9 cellular contexts compared by ENCODE assay signal in genomic region chr7:102912742-102913141, GRCh38. TPM values are rescaled to one million over a fixed set of nuclear protein-coding genes. Genes with fewer than 3 reads are reported as not detected.
DNase-seq lines count a peak whose midpoint lies in the region; TF ChIP-seq lines count a peak whose summit lies in the region.
"Had no signal": no experiment of that assay in that cellular context is flagged by ENCODE, and none has a peak within 500 bp of the region (broad histone marks: within the 10 kb centered on the region; RNA-seq: fewer than 3 reads in every experiment).

Gene LRRC17, plus strand, starts transcription at chr7:102913000. Its CDS starts 20,914 bp downstream, at chr7:102933914.

- in situ Hi-C loops in GM13976 (cut with MboI; ENCODE audit: low sequenced_read_pairs, unreplicated experiment) = no loop called here

- peaks cover 8 to 29% (median 18%) of the 10 kb centered on the region in 7 donors for H3K9me3 Mint-ChIP-seq in CD14-positive monocyte

- H3K36me3 Mint-ChIP-seq in CD14-positive monocyte = peaks cover 4 to 9% of the 10 kb centered on the region in 2 donors

- peak within 1 kb of the TSS; percentile 84 to 94 for H3K4me3 Mint-ChIP-seq in CD14-positive monocyte

- no peaks in the 10 kb centered on the region for H3K27me3 Mint-ChIP-seq in CD14-positive monocyte (ENCODE audit: low read depth in 3 of 3)

- peaks cover 29% of the 10 kb centered on the region for H3K4me1 Mint-ChIP-seq in CD14-positive monocyte

- H3K27ac Mint-ChIP-seq in CD14-positive monocyte = peak within 1 kb of the TSS in 5 of 7 donors; percentile 44 to 87 (median 74)

- no peak for DNase-seq in CD14-positive monocyte (ENCODE audit: low spot score)
- DNase-seq in NCI-H187 treated with DMSO at 0.1 percent for 48 hours (lab: John Stamatoyannopoulos, UW) = peak; percentile 6
- peak; percentile 96 for DNase-seq in choroid plexus epithelial cell (ENCODE audit: low read depth)
- DNase-seq in myocyte (ENCODE audit: low read depth) = peak; percentile 100
- DNase-seq in HPDE6-E6E7 (ENCODE audit: extremely low spot score) = no peak
- DNase-seq in T1000 (lab: John Stamatoyannopoulos, UW) = no peak
- DNase-seq in GM13976 (ENCODE audit: low spot score) = no peak
- no peak for DNase-seq in Ammon's horn (ENCODE audit: low spot score)
- DNase-seq: MM.1S had no signal

- H3K4me3 ChIP-seq in choroid plexus epithelial cell (ENCODE audit: low read depth, low read length) = peak within 1 kb of the TSS; percentile 63

- TF ChIP-seq CTCF in CD14-positive monocyte (IDR thresholded peaks at IDR 0.05) = no peak
- TF ChIP-seq CTCF in choroid plexus epithelial cell (conservative IDR thresholded peaks at IDR 0.05; ENCODE audit: low read depth, low read length) = no peak
- TF ChIP-seq CTCF in GM13976 (IDR thresholded peaks at IDR 0.05; ENCODE audit: borderline replicate concordance, control extremely low read depth, extremely low read depth, insufficient read depth, missing control alignments) = no peak

- intact Hi-C loops in CD14-positive monocyte (cut with micrococcal nuclease) = no loop called here

RNA-seq across cellular contexts. Expression of gene LRRC17, which starts in this region (rescaled TPM):
- not detected for polyA plus RNA-seq in CD14-positive monocyte
- total RNA-seq in myocyte = 533 and 907 TPM in 2 replicates
- 245 TPM for polyA plus RNA-seq in myocyte (2012)

Comparison
In these comparisons a context has a peak if more than half of its experiments do, and no peak if none do; other contexts are left out.
1. DNase-seq: peak in NCI-H187 treated with DMSO at 0.1 percent for 48 hours (single experiment), choroid plexus epithelial cell (single experiment) and myocyte (single experiment); none in CD14-positive monocyte (single experiment), HPDE6-E6E7 (single experiment), T1000 (single experiment), GM13976 (single experiment) and Ammon's horn (single experiment).